In the genomic region with DNA sequence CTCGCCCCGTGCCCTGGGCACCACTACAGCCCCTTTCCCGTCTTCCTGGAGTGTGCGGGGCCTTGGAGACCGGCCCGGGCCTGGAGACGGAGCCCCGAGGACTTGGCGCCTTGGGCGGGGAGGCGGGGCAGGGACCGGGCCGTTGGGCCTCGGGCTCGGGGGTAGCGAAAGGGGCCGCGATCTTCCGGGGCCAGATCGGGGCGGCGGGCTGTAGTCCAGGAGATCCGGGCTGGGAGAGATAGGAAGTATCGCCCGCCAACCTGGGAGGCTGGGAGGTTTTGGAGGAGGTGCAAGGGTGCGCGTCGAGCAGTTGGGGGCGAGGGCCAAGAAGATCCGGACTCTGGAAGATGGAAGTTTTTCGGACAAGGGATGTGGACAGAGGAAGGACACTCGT, we compare ENCODE assay signal across 8 cellular contexts. TPM values are rescaled to one million over a fixed set of nuclear protein-coding genes. Genes with fewer than 3 reads are reported as not detected.
DNase-seq lines count a peak whose midpoint lies in the region; TF ChIP-seq lines count a peak whose summit lies in the region.

No MANE protein-coding gene starts in this region.

- H3F3A ChIP-seq in GM23248 (ENCODE audit: insufficient read depth): peaks cover 15% of the 10 kb centered on the region

- peaks cover 21% of the 10 kb centered on the region for H3K4me1 ChIP-seq in GM23248 (ENCODE audit: insufficient read depth)
- H3K4me1 ChIP-seq in KMS-11 (ENCODE audit: low read depth, poor library complexity, severe bottlenecking): peaks cover 33% of the 10 kb centered on the region
- H3K4me1 ChIP-seq in adrenal gland (replicated peaks in 1 of 2): peaks cover 13 to 33% of the 10 kb centered on the region in 2 donors
- H3K4me1 ChIP-seq in iPS-18a (ENCODE audit: control insufficient read depth, low read depth, low read length): peaks cover 5% of the 10 kb centered on the region
- peaks cover 15 to 64% (median 47%) of the 10 kb centered on the region in 6 donors for H3K4me1 ChIP-seq in spleen

- DNase-seq in GM23248: peak; percentile 69
- peak in 5 of 7 donors; percentile 37 to 48 (median 39) for DNase-seq in adrenal gland
- DNase-seq in spleen: no peak
- DNase-seq in NCI-H510A (lab: John Stamatoyannopoulos, UW): no peak
- DNase-seq in AML-193 (lab: John Stamatoyannopoulos, UW): no peak

- H2AFZ ChIP-seq in GM23248: peak overlapping the region; percentile 95
- H2AFZ ChIP-seq in KMS-11 (ENCODE audit: low read depth): peak overlapping the region; percentile 76

- H3K4me2 ChIP-seq in GM23248 (ENCODE audit: unreplicated experiment) (peak overlapping the region; percentile 94), KMS-11 (peak overlapping the region; percentile 83)

- H4K20me1 ChIP-seq in GM23248 (ENCODE audit: insufficient read depth) (peaks cover 19% of the 10 kb centered on the region; the same call in 1 of the 2 replicates), KMS-11 (ENCODE audit: insufficient read depth) (no peaks in the 10 kb centered on the region; the same call in 1 of the 2 replicates)

- H3K4me3 ChIP-seq in GM12875 (ENCODE audit: low read depth, low read length) (peak overlapping the region; percentile 95), GM23248 (peak overlapping the region; percentile 84), KMS-11 (IDR thresholded peaks at IDR 0.05; ENCODE audit: insufficient read depth, low read depth, low read length) (no peak overlapping the region), adrenal gland (peak overlapping the region; percentile 26 to 91 (median 84)), iPS-18a (ENCODE audit: low read length) (peak overlapping the region; percentile 93), spleen (peak overlapping the region; percentile 60 to 98 (median 92))

- H3K9ac ChIP-seq in GM23248 (peak overlapping the region; percentile 85), KMS-11 (peak overlapping the region; percentile 52; the same call in 1 of the 2 replicates), iPS-18a (ENCODE audit: low read length) (peak overlapping the region; percentile 85)

- H3K36me3 ChIP-seq in GM23248 (ENCODE audit: low read depth) (no peaks in the 10 kb centered on the region), KMS-11 (ENCODE audit: insufficient read depth) (no peaks in the 10 kb centered on the region), adrenal gland (replicated peaks in 1 of 2) (no peaks in the 10 kb centered on the region), iPS-18a (ENCODE audit: control insufficient read depth, low read depth, low read length) (no peaks in the 10 kb centered on the region), spleen (no peaks in the 10 kb centered on the region)

- no peak for TF ChIP-seq CTCF in GM12875 (IDR thresholded peaks at IDR 0.05; ENCODE audit: borderline replicate concordance, insufficient read depth, low read depth, low read length)
- TF ChIP-seq CTCF in KMS-11 (conservative IDR thresholded peaks at IDR 0.05; ENCODE audit: low read depth, low read length): no peak
- TF ChIP-seq CTCF in adrenal gland (IDR thresholded peaks at IDR 0.05): no peak
- no peak for TF ChIP-seq CTCF in spleen (IDR thresholded peaks at IDR 0.05 in 8 of 11, conservative IDR thresholded peaks at IDR 0.05 in 3 of 11)

- peak overlapping the region; percentile 66 for H3K27ac ChIP-seq in GM23248
- peak overlapping the region; percentile 16; the same call in 1 of the 2 replicates for H3K27ac ChIP-seq in KMS-11
- peak overlapping the region; percentile 14 to 90 (median 89) for H3K27ac ChIP-seq in adrenal gland
- no peak overlapping the region for H3K27ac ChIP-seq in iPS-18a (ENCODE audit: low read length)
- H3K27ac ChIP-seq in spleen: peak overlapping the region; percentile 71 to 92 (median 89)

- H3K9me3 ChIP-seq in GM23248 (ENCODE audit: low read depth) (no peaks in the 10 kb centered on the region), adrenal gland (replicated peaks in 1 of 3) (no peaks in the 10 kb centered on the region), iPS-18a (ENCODE audit: control insufficient read depth, low read depth, low read length) (no peaks in the 10 kb centered on the region), spleen (no peaks in the 10 kb centered on the region)

- no peaks in the 10 kb centered on the region for H3K9me2 ChIP-seq in GM23248 (ENCODE audit: insufficient read depth)

- in situ Hi-C loops in GM23248 (cut with MboI): no loop called here

- WGBS in GM23248 (ENCODE audit: low coverage in 1 of 2, low lambda C conversion rate in 2 of 2, missing lambda C conversion rate in 2 of 2), 2 experiments: 1 to 2% methylated on average over 26 to 32 of the region's 32 CpGs
- WGBS in adrenal gland, 4 donors: 0 to 1% (median 1%) methylated on average over 18 to 32 of the region's 32 CpGs
- 0 to 2% (median 1%) methylated on average over 21 to 32 of the region's 32 CpGs for WGBS in spleen, 5 donors

- no peak for TF ChIP-seq POLR2A in adrenal gland (IDR thresholded peaks at IDR 0.05)
- no peak for TF ChIP-seq POLR2A in spleen (IDR thresholded peaks at IDR 0.05)

- peaks cover 73% of the 10 kb centered on the region for H3K79me2 ChIP-seq in GM23248 (ENCODE audit: insufficient read depth)
- H3K79me2 ChIP-seq in KMS-11 (ENCODE audit: insufficient read depth, low read depth): peaks cover 67% of the 10 kb centered on the region

- intact Hi-C loops in adrenal gland (cut with DNase I): no loop called here
- intact Hi-C loops in spleen (cut with DNase I; ENCODE audit: low total_unique reads): no loop called here

- H3K27me3 ChIP-seq in GM23248 (replicated peaks; ENCODE audit: insufficient read depth): no peaks in the 10 kb centered on the region
- H3K27me3 ChIP-seq in KMS-11 (ENCODE audit: insufficient read depth, low read depth): no peaks in the 10 kb centered on the region
- no peaks in the 10 kb centered on the region for H3K27me3 ChIP-seq in adrenal gland
- no peaks in the 10 kb centered on the region for H3K27me3 ChIP-seq in iPS-18a (ENCODE audit: control insufficient read depth, insufficient read depth, low read length)
- H3K27me3 ChIP-seq in spleen (replicated peaks in 1 of 7): no peaks in the 10 kb centered on the region

RNA-seq across cellular contexts. Expression of a gene that starts 0.5 kb away (rescaled TPM):
- 16.3 and 20.5 TPM in 2 replicates for total RNA-seq in GM23248 (2014; rRNA removed; shearing (Covaris generic))
- polyA plus RNA-seq in GM23248 (2016; fragmentation: Nextera tagmentation; extraction: Ambion mirVana) (58.6 and 61.7 TPM in 2 replicates), adrenal gland (10 to 100 TPM; 40.1 to 49.5 (median 40.2) TPM), spleen (10 to 100 TPM; 14.2 to 22.5 (median 19.4) TPM)
- total RNA-seq in adrenal gland (10 to 100 TPM; 24.0 to 53.7 (median 37.6) TPM), spleen (10 to 100 TPM; 29.4 to 71.3 (median 39.6) TPM)

RNA-seq across cellular contexts. Expression of a gene that starts 15.1 kb away (rescaled TPM):
- 18.8 and 27.3 TPM in 2 replicates for total RNA-seq in GM23248 (2014; rRNA removed; shearing (Covaris generic))
- polyA plus RNA-seq in GM23248 (2016; fragmentation: Nextera tagmentation; extraction: Ambion mirVana) (32.0 and 33.9 TPM in 2 replicates), adrenal gland (10 to 100 TPM; 21.1 to 78.8 (median 41.1) TPM), spleen (10 to 100 TPM in 2 of 3 donors, 1 to 10 TPM in 1; 8.9 to 16.8 (median 15.9) TPM)
- total RNA-seq in adrenal gland (10 to 100 TPM; 24.4 to 52.8 (median 44.0) TPM), spleen (10 to 100 TPM; 12.9 to 19.7 (median 15.9) TPM)

Comparison
In these comparisons a context has a peak if more than half of its experiments do, and no peak if none do; other contexts are left out.
1. DNase-seq: peak in GM23248 (single experiment) and adrenal gland (5 of 7); none in spleen (single experiment), NCI-H510A (single experiment) and AML-193 (0 of 2).
2. Peak in every context shown above with its lines, with median percentiles within 50 percentile points of each other: H3K9ac ChIP-seq.